In the genomic region with DNA sequence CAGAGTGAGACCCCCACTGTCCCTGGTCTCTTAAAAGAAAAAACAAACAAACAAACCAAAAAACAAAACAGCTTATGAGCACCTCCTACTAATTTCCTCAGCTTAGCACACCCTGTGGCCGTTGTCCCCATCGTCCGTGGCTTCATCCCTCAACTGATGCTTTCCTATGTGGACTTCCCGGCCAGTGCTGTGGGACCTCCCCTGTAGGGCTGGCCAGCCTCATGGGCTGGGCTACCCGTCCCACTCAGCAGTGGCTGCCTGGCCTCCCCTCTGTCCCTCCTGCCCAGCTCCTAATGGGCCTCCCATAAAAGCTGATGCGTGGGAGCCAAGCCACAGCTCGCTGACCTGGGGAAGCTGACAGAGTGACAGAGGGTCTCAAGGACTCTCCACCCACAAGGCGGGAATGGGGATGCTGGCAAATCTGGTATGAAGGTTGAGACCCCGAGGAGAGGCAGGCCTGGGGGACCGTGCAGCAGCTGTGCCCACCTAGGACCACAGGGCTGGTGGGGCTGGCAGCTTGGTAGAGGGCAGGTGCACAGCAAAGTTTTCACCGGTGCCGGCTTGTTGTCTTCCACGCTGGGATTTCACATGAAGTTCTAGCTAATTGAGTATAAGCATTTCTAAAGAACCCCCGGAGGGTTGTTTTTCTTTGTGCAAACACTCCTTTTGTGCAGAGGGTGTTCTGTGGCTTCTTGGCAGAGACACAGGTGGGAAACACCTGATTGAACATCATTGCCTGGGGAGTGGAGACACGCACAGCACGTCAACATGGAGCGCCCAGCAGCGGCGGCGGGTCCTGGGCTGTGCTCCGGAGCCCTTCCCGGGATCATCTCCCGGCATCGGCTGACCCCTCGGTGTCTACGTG, we compare ENCODE assay signal across 20 cellular contexts. TPM values are rescaled to one million over a fixed set of nuclear protein-coding genes. Genes with fewer than 3 reads are reported as not detected.
"Had no signal": no experiment of that assay in that cellular context is flagged by ENCODE, and none has a peak within 500 bp of the region (broad histone marks: within the 10 kb centered on the region; RNA-seq: fewer than 3 reads in every experiment).

No MANE protein-coding gene starts in this region.

- DNase-seq: activated CD4-positive, alpha-beta T cell treated with anti-CD3 and anti-CD28 coated beads, Interleukin-2, amount 50 U/mL, for 1 hour; activated CD4-positive, CD25-positive, alpha-beta regulatory T cell treated with anti-CD3 and anti-CD28 coated beads, Interleukin-2, amount 50 U/mL, for 72 hours; activated CD8-positive, alpha-beta memory T cell treated with anti-CD3 and anti-CD28 coated beads, Interleukin-2, amount 50 U/mL, for 4 hours; activated effector memory CD4-positive, alpha-beta T cell treated with Interleukin-2 at 50 U/mL for 16 hours; activated T-cell treated with anti-CD3 and anti-CD28 coated beads, Interleukin-2, amount 50 U/mL, for 48 hours; effector CD8-positive, alpha-beta T cell; left cardiac atrium; midbrain; nucleus accumbens; retina; stimulated activated CD4-positive, alpha-beta T cell treated with anti-CD3 and anti-CD28 coated beads, Interleukin-12 subunit alpha, Interleukin-12 subunit beta, amount 100 ng/mL, for 4 hours; stimulated activated CD4-positive, alpha-beta T cell treated with anti-CD3 and anti-CD28 coated beads, Interleukin-1b, Interleukin-23, amount 100 ng/mL, for 48 hours; stimulated activated CD8-positive, alpha-beta memory T cell treated with anti-CD3 and anti-CD28 coated beads, Interleukin-4, amount 100 ng/mL, for 48 hours; stimulated activated naive CD4-positive, alpha-beta T cell; tibial artery had no signal

- H3K27ac ChIP-seq: tibial artery had no signal

- ATAC-seq: left cardiac atrium had no signal

- H3K4me1 ChIP-seq: tibial artery had no signal

- H3K9me3 ChIP-seq: tibial artery had no signal

- H3K4me3 Mint-ChIP-seq: activated naive CD8-positive, alpha-beta T cell; dendritic cell treated with granulocyte-macrophage colony-stimulating factor and Interleukin-4, amounts not matched to agents 40 ng/mL and 50 ng/mL, for 4 days; nephron; T-helper 1 cell treated with Interleukin-12 subunit alpha and Interleukin-12 subunit beta and Interleukin-4 antibody, amounts not matched to agents 30 μg/mL and 1 μg/mL, for 36 hours had no signal

- H3K4me3 ChIP-seq: tibial artery had no signal

- H3K9me3 Mint-ChIP-seq: dendritic cell treated with granulocyte-macrophage colony-stimulating factor and Interleukin-4, amounts not matched to agents 40 ng/mL and 50 ng/mL, for 4 days; nephron; T-helper 1 cell treated with Interleukin-12 subunit alpha and Interleukin-12 subunit beta and Interleukin-4 antibody, amounts not matched to agents 30 μg/mL and 1 μg/mL, for 36 hours had no signal

RNA-seq across cellular contexts. Expression of a gene that starts 23.2 kb away (rescaled TPM):
- total RNA-seq: chondrocyte had no signal
